Comparison of ENCODE assay signal across 8 cellular contexts in genomic region chr2:200509227-200509607, GRCh38. TPM values are rescaled to one million over a fixed set of nuclear protein-coding genes. Genes with fewer than 3 reads are reported as not detected.
DNase-seq lines count a peak whose midpoint lies in the region; ATAC-seq and TF ChIP-seq lines count a peak whose summit lies in the region.

No MANE protein-coding gene starts in this region.

- CTCF ChIA-PET in AG04450 (lab: Charles Lee) (interaction anchor here (0.6 to 1.9 kb wide), 17 partner anchors 9 to 535 kb away, joined by 3 to 13 read pairs (median 4); partner anchors contain the start of gene SGO2), Panc1 (lab: Charles Lee) (interaction anchor here (0.6 to 1.0 kb wide), 4 partner anchors 24 to 535 kb away, joined by 3 to 6 read pairs (median 4); no protein-coding TSS in a partner anchor)

- in situ Hi-C loops in Panc1 (cut with HindIII; ENCODE audit: low pct_unique_long_range_greater_than_20kb, low sequenced_read_pairs): no loop called here

- H3K9me3 ChIP-seq in AG04450 (ENCODE audit: control insufficient read depth, insufficient read depth, low read length) (no peaks in the 10 kb centered on the region), Panc1 (ENCODE audit: control insufficient read depth, insufficient read depth, low read depth, low read length) (no peaks in the 10 kb centered on the region), ectodermal cell (ENCODE audit: control insufficient read depth, low read length) (no peaks in the 10 kb centered on the region), mesodermal cell (ENCODE audit: control insufficient read depth, low read length) (no peaks in the 10 kb centered on the region), aorta (ENCODE audit: control insufficient read depth, low read length) (no peaks in the 10 kb centered on the region)

- no TSS peak for BruUV-seq in Panc1 (replicated peaks; lab: Mats Ljungman, UMichigan)

- DNase-seq in AG04450 (ENCODE audit: low read depth, low spot score) (no peak), GM19238 (ENCODE audit: insufficient read length, low spot score) (peak; percentile 7), Panc1 (ENCODE audit: low read depth, low spot score) (no peak), aorta (no peak), DMS153 (lab: John Stamatoyannopoulos, UW) (no peak)
- DNase-seq in central memory CD4-positive, alpha-beta T cell: no peak

- ATAC-seq in Panc1 (no peak; the same call in none of the 2 replicates), aorta (ENCODE audit: low FRiP score) (peak; percentile 3)

- intact Hi-C loops in Panc1 (cut with micrococcal nuclease; ENCODE audit: unreplicated experiment) (no loop called here), aorta (cut with DNase I) (no loop called here)

- POLR2A ChIA-PET in AG04450 (lab: Yijun Ruan, JAX): interaction anchor here (0.9 to 1.3 kb wide), 2 partner anchors 15 to 23 kb away, joined by 3 read pairs; no protein-coding TSS in a partner anchor
- POLR2A ChIA-PET in Panc1 (lab: Charles Lee): no interaction called here

- peaks cover 11% of the 10 kb centered on the region; the same call in 1 of the 2 replicates for H3K4me1 ChIP-seq in Panc1 (ENCODE audit: control insufficient read depth, insufficient read depth, low read length)
- H3K4me1 ChIP-seq in ectodermal cell (ENCODE audit: control insufficient read depth, insufficient read depth, low read length): no peaks in the 10 kb centered on the region
- H3K4me1 ChIP-seq in mesodermal cell (ENCODE audit: control insufficient read depth, insufficient read depth, low read length, poor library complexity, severe bottlenecking): peaks cover 3% of the 10 kb centered on the region
- no peaks in the 10 kb centered on the region for H3K4me1 ChIP-seq in aorta (ENCODE audit: control insufficient read depth in 1 of 2, insufficient read depth in 2 of 2, low read length in 2 of 2)

- H3K36me3 ChIP-seq in Panc1 (ENCODE audit: control insufficient read depth, insufficient read depth, low read length): peaks cover 6% of the 10 kb centered on the region
- H3K36me3 ChIP-seq in ectodermal cell (ENCODE audit: control insufficient read depth, insufficient read depth, low read length): no peaks in the 10 kb centered on the region
- H3K36me3 ChIP-seq in mesodermal cell (ENCODE audit: control insufficient read depth, insufficient read depth, low read length): no peaks in the 10 kb centered on the region
- H3K36me3 ChIP-seq in aorta (ENCODE audit: control insufficient read depth in 1 of 2, insufficient read depth in 2 of 2, low read length in 1 of 2): peaks cover 0 to 4% of the 10 kb centered on the region in 2 donors

- WGBS in ectodermal cell, 2 experiments: 69 to 71% methylated on average over 8 of the region's 8 CpGs
- WGBS in mesodermal cell (ENCODE audit: insufficient coverage in 2 of 2), 2 experiments: 78 to 80% methylated on average over 5 to 7 of the region's 8 CpGs
- 24 to 29% methylated on average over 8 of the region's 8 CpGs for WGBS in aorta, 2 donors

- peak overlapping the region; percentile 76 for H3K4me3 ChIP-seq in AG04450 (ENCODE audit: low read depth, low read length)
- H3K4me3 ChIP-seq in Panc1 (ENCODE audit: low read depth in 2 of 2, low read length in 2 of 2): peak overlapping the region; percentile 59 to 80
- peak overlapping the region; percentile 84 for H3K4me3 ChIP-seq in ectodermal cell (ENCODE audit: insufficient read depth, low read depth, low read length)
- peak overlapping the region; percentile 65 for H3K4me3 ChIP-seq in mesodermal cell (ENCODE audit: extremely low read depth, insufficient read depth, low read length, poor library complexity, severe bottlenecking)
- peak overlapping the region; percentile 79 to 89 for H3K4me3 ChIP-seq in aorta (ENCODE audit: low read length in 2 of 2)

- no peak overlapping the region for H3K27ac ChIP-seq in AG04450 (ENCODE audit: low read depth, low read length)
- H3K27ac ChIP-seq in Panc1 (ENCODE audit: low read length): peak overlapping the region; percentile 95
- no peak overlapping the region for H3K27ac ChIP-seq in ectodermal cell (ENCODE audit: insufficient read depth, low read depth, low read length, poor library complexity, severe bottlenecking)
- peak overlapping the region; percentile 13 for H3K27ac ChIP-seq in mesodermal cell (ENCODE audit: low read depth, low read length, severe bottlenecking)
- H3K27ac ChIP-seq in aorta (ENCODE audit: low read depth in 1 of 2, low read length in 2 of 2): peak overlapping the region; percentile 1 to 73

- H3K27me3 ChIP-seq in AG04450 (ENCODE audit: control insufficient read depth, insufficient read depth, low read length) (peaks cover 8% of the 10 kb centered on the region), Panc1 (ENCODE audit: control insufficient read depth, insufficient read depth, low read length) (no peaks in the 10 kb centered on the region), ectodermal cell (ENCODE audit: control insufficient read depth, insufficient read depth, low read length, poor library complexity, severe bottlenecking) (no peaks in the 10 kb centered on the region), aorta (ENCODE audit: control insufficient read depth in 1 of 2, insufficient read depth in 2 of 2, low read length in 1 of 2) (peaks cover 0 to 1% of the 10 kb centered on the region in 2 donors)

- no peak for TF ChIP-seq CTCF in AG04450 (IDR thresholded peaks at IDR 0.05; ENCODE audit: low read depth, low read length)
- no peak for TF ChIP-seq CTCF in Panc1 (IDR thresholded peaks at IDR 0.05)

RNA-seq across cellular contexts. Expression of gene KCTD18, which starts 0.7 kb away (rescaled TPM):
- 9.9 and 13.8 TPM in 2 replicates for polyA plus RNA-seq in AG04450 (2011; rRNA removed)
- polyA minus RNA-seq in AG04450 (2011; rRNA and poly(A)+ RNA removed): 5.4 and 6.0 TPM in 2 replicates
- total RNA-seq in Panc1 (2021; ENCODE audit: unreplicated experiment): 14.7 TPM
- polyA plus RNA-seq in Panc1 (2012; ENCODE audit: insufficient read length): 10.2 TPM
- 7.8 TPM for polyA plus RNA-seq in ectodermal cell (2013, experiment 1 of 4)
- 7.7 TPM for polyA plus RNA-seq in ectodermal cell (2013, experiment 2 of 4)
- polyA plus RNA-seq in ectodermal cell (2013, experiment 3 of 4): 6.8 TPM
- polyA plus RNA-seq in ectodermal cell (2013, experiment 4 of 4): 8.1 TPM
- 6.8 TPM for polyA plus RNA-seq in mesodermal cell (2013, experiment 1 of 2)
- polyA plus RNA-seq in mesodermal cell (2013, experiment 2 of 2): 6.1 TPM
- total RNA-seq in aorta: 10 to 100 TPM; 13.9 to 14.4 TPM
- polyA plus RNA-seq in aorta: 10 to 100 TPM; 16.4 to 19.9 TPM

RNA-seq across cellular contexts. Expression of gene SGO2, which starts 16.8 kb away (rescaled TPM):
- polyA plus RNA-seq in AG04450 (2011; rRNA removed) (3.7 and 8.4 TPM in 2 replicates), aorta (1 to 10 TPM in 1 of 2 donors, under 1 TPM in 1; 1.00 to 1.3 TPM)
- polyA minus RNA-seq in AG04450 (2011; rRNA and poly(A)+ RNA removed): 1.8 and 4.8 TPM in 2 replicates
- total RNA-seq in Panc1 (2021; ENCODE audit: unreplicated experiment) (34.0 TPM), aorta (1 to 10 TPM; 1.7 to 3.2 TPM)
- polyA plus RNA-seq in Panc1 (2012; ENCODE audit: insufficient read length): 5.4 TPM
- polyA plus RNA-seq in ectodermal cell (2013, experiment 1 of 4): 33.9 TPM
- 32.2 TPM for polyA plus RNA-seq in ectodermal cell (2013, experiment 2 of 4)
- 39.8 TPM for polyA plus RNA-seq in ectodermal cell (2013, experiment 3 of 4)
- 36.8 TPM for polyA plus RNA-seq in ectodermal cell (2013, experiment 4 of 4)
- polyA plus RNA-seq in mesodermal cell (2013, experiment 1 of 2): 26.0 TPM
- 36.6 TPM for polyA plus RNA-seq in mesodermal cell (2013, experiment 2 of 2)

Comparison
In these comparisons a context has a peak if more than half of its experiments do, and no peak if none do; other contexts are left out.
1. H3K27ac ChIP-seq: peak in Panc1 (single experiment), mesodermal cell (single experiment) and aorta (2 of 2); none in AG04450 (single experiment) and ectodermal cell (single experiment).
2. Peak in every context shown above with its lines, with median percentiles within 50 percentile points of each other: H3K4me3 ChIP-seq.